1 cellular context compared by ENCODE assay signal in the genomic region with DNA sequence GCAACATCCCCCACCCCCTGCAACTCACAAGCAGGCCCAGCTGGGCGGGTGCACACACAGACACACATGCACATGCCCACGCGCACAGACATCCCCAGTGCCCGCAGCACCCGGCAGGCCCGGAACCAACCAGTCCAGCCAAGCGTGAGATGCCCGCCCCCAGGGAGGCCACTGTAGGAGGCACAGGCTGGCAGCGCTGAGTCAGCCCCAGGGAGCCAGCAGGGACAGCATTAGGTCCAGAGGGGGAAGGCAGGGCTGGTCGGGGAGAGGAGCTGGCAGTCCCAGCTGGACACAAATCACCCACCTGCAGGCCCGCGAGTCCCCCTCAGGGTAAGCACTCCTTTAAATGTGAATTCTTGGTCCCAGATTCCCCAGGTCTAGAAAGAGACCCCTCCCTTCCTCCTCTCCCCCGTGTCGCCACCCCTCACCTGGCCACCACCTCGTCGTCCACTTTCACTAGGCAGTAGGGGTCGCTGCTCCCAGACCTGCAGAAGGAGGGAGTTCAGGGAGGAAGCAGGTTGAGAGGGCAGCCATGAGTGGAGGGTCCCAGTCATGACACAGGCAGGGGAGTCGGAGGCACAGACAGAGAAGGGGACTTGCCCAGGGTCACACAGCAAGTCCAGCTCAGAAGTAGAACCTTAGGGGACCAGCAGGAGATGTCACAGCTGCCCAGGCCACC.
TF ChIP-seq lines count a peak whose summit lies in the region.

No MANE protein-coding gene starts in this region.

TF ChIP-seq in SK-N-SH treated with all-trans-retinoic acid at 6 μM for 48 hours, 23 proteins besides CTCF, POLR2A, EP300 and RAD21 (continued from another document):
- TF ChIP-seq, protein P1, sequence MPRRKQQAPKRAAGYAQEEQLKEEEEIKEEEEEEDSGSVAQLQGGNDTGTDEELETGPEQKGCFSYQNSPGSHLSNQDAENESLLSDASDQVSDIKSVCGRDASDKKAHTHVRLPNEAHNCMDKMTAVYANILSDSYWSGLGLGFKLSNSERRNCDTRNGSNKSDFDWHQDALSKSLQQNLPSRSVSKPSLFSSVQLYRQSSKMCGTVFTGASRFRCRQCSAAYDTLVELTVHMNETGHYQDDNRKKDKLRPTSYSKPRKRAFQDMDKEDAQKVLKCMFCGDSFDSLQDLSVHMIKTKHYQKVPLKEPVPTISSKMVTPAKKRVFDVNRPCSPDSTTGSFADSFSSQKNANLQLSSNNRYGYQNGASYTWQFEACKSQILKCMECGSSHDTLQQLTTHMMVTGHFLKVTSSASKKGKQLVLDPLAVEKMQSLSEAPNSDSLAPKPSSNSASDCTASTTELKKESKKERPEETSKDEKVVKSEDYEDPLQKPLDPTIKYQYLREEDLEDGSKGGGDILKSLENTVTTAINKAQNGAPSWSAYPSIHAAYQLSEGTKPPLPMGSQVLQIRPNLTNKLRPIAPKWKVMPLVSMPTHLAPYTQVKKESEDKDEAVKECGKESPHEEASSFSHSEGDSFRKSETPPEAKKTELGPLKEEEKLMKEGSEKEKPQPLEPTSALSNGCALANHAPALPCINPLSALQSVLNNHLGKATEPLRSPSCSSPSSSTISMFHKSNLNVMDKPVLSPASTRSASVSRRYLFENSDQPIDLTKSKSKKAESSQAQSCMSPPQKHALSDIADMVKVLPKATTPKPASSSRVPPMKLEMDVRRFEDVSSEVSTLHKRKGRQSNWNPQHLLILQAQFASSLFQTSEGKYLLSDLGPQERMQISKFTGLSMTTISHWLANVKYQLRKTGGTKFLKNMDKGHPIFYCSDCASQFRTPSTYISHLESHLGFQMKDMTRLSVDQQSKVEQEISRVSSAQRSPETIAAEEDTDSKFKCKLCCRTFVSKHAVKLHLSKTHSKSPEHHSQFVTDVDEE (CRISPR knock-in tag; IDR thresholded peaks at IDR 0.05), result no peak
- TF ChIP-seq CSRNP3 (CRISPR knock-in tag; IDR thresholded peaks at IDR 0.05), result no peak
- no peak for TF ChIP-seq BACH2 (CRISPR knock-in tag; IDR thresholded peaks at IDR 0.05; ENCODE audit: borderline replicate concordance)
- TF ChIP-seq TOX (CRISPR knock-in tag; IDR thresholded peaks at IDR 0.05; ENCODE audit: borderline replicate concordance), result no peak
- no peak for TF ChIP-seq ZNF8 (CRISPR knock-in tag; IDR thresholded peaks at IDR 0.05)
- no peak for TF ChIP-seq SNAI2 (CRISPR knock-in tag; IDR thresholded peaks at IDR 0.05)
- TF ChIP-seq ZNF70 (CRISPR knock-in tag; IDR thresholded peaks at IDR 0.05), result no peak
